ENCODE assay signal across 2 cellular contexts in the genomic region with DNA sequence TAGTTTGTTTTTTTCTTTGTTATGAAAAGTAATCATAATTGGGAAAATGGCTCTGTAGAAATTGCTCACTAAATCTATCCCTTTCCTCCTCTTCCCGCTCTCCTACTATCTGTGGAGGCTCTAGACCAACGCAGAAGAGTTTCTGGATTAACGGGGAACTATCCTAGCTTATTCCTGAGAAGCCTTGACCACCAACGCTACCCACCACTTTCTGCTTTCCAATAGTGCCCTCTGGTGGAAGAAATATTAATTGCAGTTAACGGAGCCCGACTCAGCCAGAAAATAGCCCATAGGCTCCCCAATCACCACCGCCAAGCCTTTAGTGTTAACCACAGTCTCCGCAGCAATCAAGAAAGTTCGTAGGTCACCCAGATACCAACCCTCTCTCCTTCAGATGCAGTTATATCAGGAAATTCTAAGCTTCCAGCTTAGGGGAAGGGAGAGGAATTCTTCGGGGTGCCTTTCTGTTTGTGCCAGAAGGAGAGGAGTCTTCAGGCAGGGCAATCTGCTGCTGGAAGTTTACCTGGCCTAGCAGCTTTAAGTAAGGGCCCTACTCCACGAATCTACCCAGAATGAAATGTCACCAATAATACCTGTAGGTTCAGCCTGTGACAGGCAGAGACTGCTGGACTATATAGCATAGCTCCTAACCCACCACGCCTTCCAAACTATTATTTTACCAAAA.
TF ChIP-seq lines count a peak whose summit lies in the region.

No MANE protein-coding gene starts in this region.

TF ChIP-seq in WTC11, 78 proteins besides CTCF, POLR2A, EP300 and RAD21 (continued from another document):
- TF ChIP-seq FOXP4 (CRISPR knock-in tag; IDR thresholded peaks at IDR 0.05) (no peak), RELA (CRISPR knock-in tag; IDR thresholded peaks at IDR 0.05; ENCODE audit: borderline replicate concordance) (no peak), ZNF425 (CRISPR knock-in tag; conservative IDR thresholded peaks at IDR 0.05) (no peak), GTF2I (CRISPR knock-in tag; conservative IDR thresholded peaks at IDR 0.05) (no peak), ZBTB43 (CRISPR knock-in tag; IDR thresholded peaks at IDR 0.05) (no peak)
- TF ChIP-seq, protein P1, sequence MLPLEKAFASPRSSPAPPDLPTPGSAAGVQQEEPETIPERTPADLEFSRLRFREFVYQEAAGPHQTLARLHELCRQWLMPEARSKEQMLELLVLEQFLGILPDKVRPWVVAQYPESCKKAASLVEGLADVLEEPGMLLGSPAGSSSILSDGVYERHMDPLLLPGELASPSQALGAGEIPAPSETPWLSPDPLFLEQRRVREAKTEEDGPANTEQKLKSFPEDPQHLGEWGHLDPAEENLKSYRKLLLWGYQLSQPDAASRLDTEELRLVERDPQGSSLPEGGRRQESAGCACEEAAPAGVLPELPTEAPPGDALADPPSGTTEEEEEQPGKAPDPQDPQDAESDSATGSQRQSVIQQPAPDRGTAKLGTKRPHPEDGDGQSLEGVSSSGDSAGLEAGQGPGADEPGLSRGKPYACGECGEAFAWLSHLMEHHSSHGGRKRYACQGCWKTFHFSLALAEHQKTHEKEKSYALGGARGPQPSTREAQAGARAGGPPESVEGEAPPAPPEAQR (CRISPR knock-in tag; IDR thresholded peaks at IDR 0.05): no peak

TF ChIP-seq in liver, 16 proteins besides CTCF, POLR2A, EP300 and RAD21 (continued from another document):
- no peak for TF ChIP-seq ZBTB33 (IDR thresholded peaks at IDR 0.05)
